29 cellular contexts compared by ENCODE assay signal in genomic region chr1:29455781-29456180, GRCh38.
"Had no signal": no experiment of that assay in that cellular context is flagged by ENCODE, and none has a peak within 500 bp of the region (broad histone marks: within the 10 kb centered on the region; RNA-seq: fewer than 3 reads in every experiment).

No MANE protein-coding gene starts in this region.

- H3K36me3 ChIP-seq: brain microvascular endothelial cell, colonic mucosa, heart left ventricle, WERI-Rb-1 had no signal

- H3K27me3 ChIP-seq: brain microvascular endothelial cell, colonic mucosa had no signal

- H3K9me3 Mint-ChIP-seq: activated CD8-positive, alpha-beta T cell treated with anti-CD3 and anti-CD28 coated beads for 36 hours; activated naive CD4-positive, alpha-beta T cell treated with anti-CD3 and anti-CD28 coated beads, Interleukin-2, amount 10 ng/mL, durations not matched to agents 7 days and 5 days; activated naive CD4-positive, alpha-beta T cell treated with anti-CD3 and anti-CD28 coated beads, Interleukin-2, amount 50 U/mL, for 72 hours; activated naive CD8-positive, alpha-beta T cell treated with anti-CD3 and anti-CD28 coated beads, Interleukin-2, amount 10 ng/mL, durations not matched to agents 7 days and 5 days; activated T-cell treated with anti-CD3 and anti-CD28 coated beads, Interleukin-2, amount 50 U/mL, for 4 hours; activated T-helper 17 cell treated with anti-CD3 and anti-CD28 coated beads, Interleukin-2, amount 50 U/mL, for 72 hours; T-cell; T-helper 1 cell treated with Interleukin-12 subunit alpha and Interleukin-12 subunit beta and Interleukin-4 antibody, amounts not matched to agents 30 μg/mL and 1 μg/mL, for 36 hours had no signal

- ATAC-seq: activated CD4-positive, CD25-positive, alpha-beta regulatory T cell treated with anti-CD3 and anti-CD28 coated beads, Interleukin-2, amount 50 U/mL, for 24 hours; activated CD8-positive, alpha-beta T cell treated with anti-CD3 and anti-CD28 coated beads for 36 hours; activated naive CD4-positive, alpha-beta T cell treated with anti-CD3 and anti-CD28 coated beads, Interleukin-2, amount 50 U/mL, for 72 hours; activated T-cell treated with anti-CD3 and anti-CD28 coated beads, Interleukin-2, amount 50 U/mL, for 4 hours; activated T-helper 17 cell treated with anti-CD3 and anti-CD28 coated beads, Interleukin-2, amount 50 U/mL, for 72 hours; esophagus mucosa; heart left ventricle had no signal

- DNase-seq: activated B cell treated with CpG ODN at 0.5 μM for 24 hours; activated CD4-positive, alpha-beta T cell treated with anti-CD3 and anti-CD28 coated beads for 48 hours; activated CD4-positive, alpha-beta T cell treated with anti-CD3 and anti-CD28 coated beads, Interleukin-2, amount 50 U/mL, for 1 hour; activated CD4-positive, alpha-beta T cell treated with anti-CD3 and anti-CD28 coated beads, Interleukin-2, amount 50 U/mL, for 48 hours; activated CD8-positive, alpha-beta memory T cell treated with anti-CD3 and anti-CD28 coated beads for 24 hours; activated CD8-positive, alpha-beta T cell treated with anti-CD3 and anti-CD28 coated beads for 36 hours; activated gamma-delta T cell; activated naive CD4-positive, alpha-beta T cell; activated naive CD4-positive, alpha-beta T cell treated with anti-CD3 and anti-CD28 coated beads, Interleukin-2, amount 10 ng/mL, durations not matched to agents 7 days and 5 days; activated naive CD8-positive, alpha-beta T cell treated with anti-CD3 and anti-CD28 coated beads, Interleukin-2, amount 10 ng/mL, durations not matched to agents 7 days and 5 days; activated T-cell treated with anti-CD3 and anti-CD28 coated beads, Interleukin-2, amount 50 U/mL, for 4 hours; brain microvascular endothelial cell; caudate nucleus; colonic mucosa; dorsolateral prefrontal cortex; effector memory CD4-positive, alpha-beta T cell; foreskin fibroblast; heart left ventricle; SW 1271; T-cell; T-helper 9 cell; WERI-Rb-1 had no signal

- H3K4me3 Mint-ChIP-seq: activated B cell treated with CpG ODN at 0.5 μM for 24 hours; activated CD8-positive, alpha-beta T cell treated with anti-CD3 and anti-CD28 coated beads for 36 hours; activated naive CD4-positive, alpha-beta T cell treated with anti-CD3 and anti-CD28 coated beads, Interleukin-2, amount 10 ng/mL, durations not matched to agents 7 days and 5 days; activated naive CD8-positive, alpha-beta T cell treated with anti-CD3 and anti-CD28 coated beads, Interleukin-2, amount 10 ng/mL, durations not matched to agents 7 days and 5 days; activated T-cell treated with anti-CD3 and anti-CD28 coated beads, Interleukin-2, amount 50 U/mL, for 4 hours; activated T-helper 17 cell treated with anti-CD3 and anti-CD28 coated beads, Interleukin-2, amount 50 U/mL, for 72 hours; dendritic cell treated with granulocyte-macrophage colony-stimulating factor and Interleukin-4, amounts not matched to agents 40 ng/mL and 50 ng/mL, for 4 days; endodermal cell; T-cell; T-helper 1 cell treated with Interleukin-12 subunit alpha and Interleukin-12 subunit beta and Interleukin-4 antibody, amounts not matched to agents 30 μg/mL and 1 μg/mL, for 36 hours had no signal

- H3K27ac Mint-ChIP-seq: activated B cell treated with CpG ODN at 0.5 μM for 24 hours; activated CD8-positive, alpha-beta T cell treated with anti-CD3 and anti-CD28 coated beads for 36 hours; activated naive CD4-positive, alpha-beta T cell treated with anti-CD3 and anti-CD28 coated beads, Interleukin-2, amount 10 ng/mL, durations not matched to agents 7 days and 5 days; activated naive CD4-positive, alpha-beta T cell treated with anti-CD3 and anti-CD28 coated beads, Interleukin-2, amount 50 U/mL, for 72 hours; activated naive CD8-positive, alpha-beta T cell treated with anti-CD3 and anti-CD28 coated beads, Interleukin-2, amount 10 ng/mL, durations not matched to agents 7 days and 5 days; activated T-helper 17 cell treated with anti-CD3 and anti-CD28 coated beads, Interleukin-2, amount 50 U/mL, for 72 hours; dendritic cell treated with granulocyte-macrophage colony-stimulating factor and Interleukin-4, amounts not matched to agents 40 ng/mL and 50 ng/mL, for 4 days; endodermal cell; T-cell; T-helper 1 cell treated with Interleukin-12 subunit alpha and Interleukin-12 subunit beta and Interleukin-4 antibody, amounts not matched to agents 30 μg/mL and 1 μg/mL, for 36 hours had no signal

- H3K9me3 ChIP-seq: colonic mucosa, heart left ventricle had no signal

- H3K4me1 Mint-ChIP-seq: activated B cell treated with CpG ODN at 0.5 μM for 24 hours; activated naive CD4-positive, alpha-beta T cell treated with anti-CD3 and anti-CD28 coated beads, Interleukin-2, amount 10 ng/mL, durations not matched to agents 7 days and 5 days; activated naive CD8-positive, alpha-beta T cell treated with anti-CD3 and anti-CD28 coated beads, Interleukin-2, amount 10 ng/mL, durations not matched to agents 7 days and 5 days; activated T-helper 17 cell treated with anti-CD3 and anti-CD28 coated beads, Interleukin-2, amount 50 U/mL, for 72 hours; T-cell had no signal

- H3K36me3 Mint-ChIP-seq: activated naive CD4-positive, alpha-beta T cell treated with anti-CD3 and anti-CD28 coated beads, Interleukin-2, amount 10 ng/mL, durations not matched to agents 7 days and 5 days; activated naive CD4-positive, alpha-beta T cell treated with anti-CD3 and anti-CD28 coated beads, Interleukin-2, amount 50 U/mL, for 72 hours; activated naive CD8-positive, alpha-beta T cell treated with anti-CD3 and anti-CD28 coated beads, Interleukin-2, amount 10 ng/mL, durations not matched to agents 7 days and 5 days; T-cell had no signal

- H3K4me3 ChIP-seq: colonic mucosa, dorsolateral prefrontal cortex, heart left ventricle had no signal

- H3K4me1 ChIP-seq: colonic mucosa, heart left ventricle had no signal

- H3K27me3 Mint-ChIP-seq: activated CD8-positive, alpha-beta T cell treated with anti-CD3 and anti-CD28 coated beads for 36 hours had no signal

- H3K27ac ChIP-seq: brain microvascular endothelial cell, colonic mucosa, dorsolateral prefrontal cortex, heart left ventricle, WERI-Rb-1 had no signal
